Comparison of ENCODE assay signal across 14 cellular contexts in the genomic region with DNA sequence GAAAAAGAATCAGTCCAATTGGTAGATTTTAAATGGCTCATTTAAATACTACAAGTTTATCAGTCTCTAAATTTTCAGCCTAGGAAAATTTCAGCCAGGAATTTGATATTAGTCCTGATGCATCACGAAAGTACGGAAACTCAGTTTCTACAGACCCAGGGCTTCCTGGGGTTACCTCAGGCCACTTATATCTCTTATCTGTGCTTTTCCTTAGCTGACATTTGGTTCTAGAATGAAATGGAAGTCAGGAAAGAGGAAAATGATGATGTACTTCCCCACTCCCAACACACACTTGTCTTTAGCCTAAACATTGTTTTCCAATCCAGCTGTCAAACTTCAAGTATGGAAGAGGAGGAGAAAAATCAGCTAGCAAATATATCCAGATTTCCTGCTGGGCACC. TPM values are rescaled to one million over a fixed set of nuclear protein-coding genes. Genes with fewer than 3 reads are reported as not detected.
DNase-seq lines count a peak whose midpoint lies in the region; ATAC-seq and TF ChIP-seq lines count a peak whose summit lies in the region.
"Had no signal": no experiment of that assay in that cellular context is flagged by ENCODE, and none has a peak within 500 bp of the region (broad histone marks: within the 10 kb centered on the region; RNA-seq: fewer than 3 reads in every experiment).

No MANE protein-coding gene starts in this region.

- TF ChIP-seq POLR2A in adrenal gland (IDR thresholded peaks at IDR 0.05) = no peak
- TF ChIP-seq POLR2A in stomach (IDR thresholded peaks at IDR 0.05) = no peak

- H3K27me3 Mint-ChIP-seq in endothelial cell (ENCODE audit: unreplicated experiment) = no peaks in the 10 kb centered on the region

- H3K36me3 Mint-ChIP-seq in endothelial cell (ENCODE audit: low read depth, unreplicated experiment) = no peaks in the 10 kb centered on the region
- H3K36me3 Mint-ChIP-seq: CD4-positive, CD25-positive, alpha-beta regulatory T cell had no signal

- H3K36me3 ChIP-seq in adrenal gland (replicated peaks in 1 of 2) (no peaks in the 10 kb centered on the region), muscle layer of duodenum (ENCODE audit: control insufficient read depth in 1 of 2, insufficient read depth in 2 of 2, low read length in 2 of 2) (no peaks in the 10 kb centered on the region), stomach (no peaks in the 10 kb centered on the region)

- H3K4me3 ChIP-seq in adrenal gland (no peak overlapping the region), muscle layer of duodenum (ENCODE audit: low read depth in 1 of 2, low read length in 2 of 2) (no peak overlapping the region), stomach (no peak overlapping the region)

- H3K27me3 ChIP-seq in adrenal gland = no peaks in the 10 kb centered on the region
- no peaks in the 10 kb centered on the region for H3K27me3 ChIP-seq in muscle layer of duodenum (ENCODE audit: low read depth, low read length)
- H3K27me3 ChIP-seq in stomach = no peaks in the 10 kb centered on the region

- H3K4me1 ChIP-seq in adrenal gland (replicated peaks in 1 of 2) (peaks cover 14 to 54% of the 10 kb centered on the region in 2 donors), muscle layer of duodenum (ENCODE audit: control insufficient read depth in 1 of 2, insufficient read depth in 2 of 2, low read length in 2 of 2) (peaks cover 0 to 77% of the 10 kb centered on the region in 2 donors), stomach (peaks cover 0 to 73% (median 36%) of the 10 kb centered on the region in 4 donors)

- peak overlapping the region; percentile 80 for H3K27ac Mint-ChIP-seq in endothelial cell (ENCODE audit: unreplicated experiment)
- H3K27ac Mint-ChIP-seq: CD4-positive, CD25-positive, alpha-beta regulatory T cell had no signal

- ATAC-seq in GM18502 (IDR thresholded peaks at IDR 0.05; ENCODE audit: poor library complexity, unreplicated experiment) = no peak

- no peak for TF ChIP-seq CTCF in adrenal gland (IDR thresholded peaks at IDR 0.05)
- no peak for TF ChIP-seq CTCF in endothelial cell (IDR thresholded peaks at IDR 0.05; ENCODE audit: unreplicated experiment)
- TF ChIP-seq CTCF in stomach (IDR thresholded peaks at IDR 0.05) = no peak
- TF ChIP-seq CTCF in GM10266 (IDR thresholded peaks at IDR 0.05; ENCODE audit: control insufficient read depth, insufficient read depth, low read depth, missing control alignments) = no peak

- H3K9me3 Mint-ChIP-seq in endothelial cell (ENCODE audit: unreplicated experiment) = no peaks in the 10 kb centered on the region

- H3K27ac ChIP-seq in adrenal gland (peak overlapping the region in 3 of 5 donors; percentile 7 to 43 (median 35)), muscle layer of duodenum (ENCODE audit: low read length) (peak overlapping the region; percentile 3), stomach (peak overlapping the region in 3 of 5 donors; percentile 27 to 43 (median 42))

- WGBS in adrenal gland, 4 donors = 57 to 73% (median 63%) methylated on average over 2 of the region's 2 CpGs
- 76 to 88% (median 85%) methylated on average over 2 of the region's 2 CpGs for WGBS in stomach, 5 donors

- no peak for TF ChIP-seq EP300 in stomach (IDR thresholded peaks at IDR 0.05)

- intact Hi-C loops in adrenal gland (cut with DNase I) (no loop called here), stomach (cut with DNase I; ENCODE audit: low total_unique reads) (no loop called here)

- no peaks in the 10 kb centered on the region for H3K9me3 ChIP-seq in adrenal gland (replicated peaks in 1 of 3)
- no peaks in the 10 kb centered on the region for H3K9me3 ChIP-seq in muscle layer of duodenum (ENCODE audit: control insufficient read depth in 1 of 2, low read length in 2 of 2)
- no peaks in the 10 kb centered on the region for H3K9me3 ChIP-seq in stomach

- H3K4me3 Mint-ChIP-seq in endothelial cell (ENCODE audit: unreplicated experiment) = peak overlapping the region; percentile 38
- H3K4me3 Mint-ChIP-seq: CD4-positive, CD25-positive, alpha-beta regulatory T cell had no signal

- DNase-seq in adrenal gland (peak in 1 of 7 donors; percentile 24), endothelial cell (ENCODE audit: low spot score) (no peak), stomach (no peak), GM10266 (ENCODE audit: extremely low spot score) (no peak), SHP77 (lab: John Stamatoyannopoulos, UW) (no peak)
- DNase-seq: AML-193; CD4-positive, CD25-positive, alpha-beta regulatory T cell; DMS53; HCEC 1CT; NCI-H1417; NCI-H2029 treated with DMSO at 0.1 percent for 48 hours; NCI-H510A had no signal

- H3K4me1 Mint-ChIP-seq in endothelial cell (ENCODE audit: unreplicated experiment) = peaks cover 22% of the 10 kb centered on the region
- H3K4me1 Mint-ChIP-seq: CD4-positive, CD25-positive, alpha-beta regulatory T cell had no signal

RNA-seq across cellular contexts. Expression of a gene that starts 27.0 kb away (rescaled TPM):
- 100 to 1,000 TPM; 137 to 371 (median 157) TPM for total RNA-seq in adrenal gland
- polyA plus RNA-seq in adrenal gland = 10 to 100 TPM; 30.0 to 80.3 (median 39.5) TPM
- 33.5 TPM for total RNA-seq in endothelial cell (ENCODE audit: unreplicated experiment)
- 100 to 1,000 TPM in 3 of 5 donors, 10 to 100 TPM in 2; 71.4 to 507 (median 145) TPM for total RNA-seq in stomach
- polyA plus RNA-seq in stomach = 10 to 100 TPM in 1 of 3 donors, 1 to 10 TPM in 2; 2.7 to 11.9 (median 2.9) TPM
- polyA plus RNA-seq: CD4-positive, CD25-positive, alpha-beta regulatory T cell had no signal

RNA-seq across cellular contexts. Expression of a gene that starts 27.0 kb away (rescaled TPM):
- total RNA-seq in adrenal gland (100 to 1,000 TPM in 3 of 8 donors, 10 to 100 TPM in 5; 60.3 to 147 (median 79.7) TPM), endothelial cell (ENCODE audit: unreplicated experiment) (31.0 TPM), stomach (10 to 100 TPM in 4 of 5 donors, 1 to 10 TPM in 1; 5.8 to 62.2 (median 12.8) TPM)
- polyA plus RNA-seq in adrenal gland (10 to 100 TPM; 17.8 to 52.4 (median 27.9) TPM), stomach (10 to 100 TPM in 2 of 3 donors, 1 to 10 TPM in 1; 6.4 to 13.4 (median 12.3) TPM)
